29 cellular contexts compared by ENCODE assay signal in the genomic region with DNA sequence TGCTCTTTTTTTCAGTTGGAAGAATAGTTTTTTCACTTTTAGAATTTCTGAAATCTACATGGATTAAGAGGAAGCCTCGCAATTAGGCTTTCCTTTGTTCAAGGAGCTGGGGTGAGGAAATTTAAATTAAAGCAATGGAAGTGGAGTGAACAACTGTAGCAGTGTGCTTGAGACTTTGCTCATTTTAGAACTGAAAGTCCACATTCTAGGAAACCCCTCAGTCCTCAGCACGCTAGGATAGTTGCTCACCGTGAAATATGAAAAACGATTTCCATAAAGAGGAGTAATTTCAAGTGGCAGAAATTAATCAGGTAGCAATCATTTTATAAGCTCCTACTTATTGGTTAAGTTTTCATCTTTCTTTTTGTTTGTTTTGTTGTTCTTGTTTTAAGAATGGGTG.
"Had no signal": no experiment of that assay in that cellular context is flagged by ENCODE, and none has a peak within 500 bp of the region (broad histone marks: within the 10 kb centered on the region; RNA-seq: fewer than 3 reads in every experiment).

No MANE protein-coding gene starts in this region.

- H3K4me1 Mint-ChIP-seq: activated CD4-positive, alpha-beta memory T cell treated with anti-CD3 and anti-CD28 coated beads, Interleukin-2, amount 10 ng/mL, durations not matched to agents 7 days and 5 days; activated CD4-positive, alpha-beta T cell treated with anti-CD3 and anti-CD28 coated beads, Interleukin-2, amount 10 ng/mL, durations not matched to agents 7 days and 5 days; activated naive CD4-positive, alpha-beta T cell treated with anti-CD3 and anti-CD28 coated beads, Interleukin-2, amount 10 ng/mL, durations not matched to agents 7 days and 5 days; activated naive CD8-positive, alpha-beta T cell treated with anti-CD3 and anti-CD28 coated beads, Interleukin-2, amount 10 ng/mL, durations not matched to agents 7 days and 5 days; brain had no signal

- ATAC-seq: activated naive CD4-positive, alpha-beta T cell treated with anti-CD3 and anti-CD28 coated beads, Interleukin-2, amount 50 U/mL, for 72 hours; activated T-cell treated with anti-CD3 and anti-CD28 coated beads, Interleukin-2, amount 50 U/mL, for 72 hours; effector memory CD8-positive, alpha-beta T cell; foreskin keratinocyte; gastrocnemius medialis; heart left ventricle; WTC11 had no signal

- H3K4me3 Mint-ChIP-seq: activated CD4-positive, alpha-beta memory T cell treated with anti-CD3 and anti-CD28 coated beads, Interleukin-2, amount 10 ng/mL, durations not matched to agents 7 days and 5 days; activated CD4-positive, alpha-beta T cell treated with anti-CD3 and anti-CD28 coated beads, Interleukin-2, amount 10 ng/mL, durations not matched to agents 7 days and 5 days; activated naive CD4-positive, alpha-beta T cell treated with anti-CD3 and anti-CD28 coated beads, Interleukin-2, amount 10 ng/mL, durations not matched to agents 7 days and 5 days; activated naive CD8-positive, alpha-beta T cell treated with anti-CD3 and anti-CD28 coated beads, Interleukin-2, amount 10 ng/mL, durations not matched to agents 7 days and 5 days; activated T-cell treated with anti-CD3 and anti-CD28 coated beads, Interleukin-2, amount 50 U/mL, for 24 hours; activated T-cell treated with anti-CD3 and anti-CD28 coated beads, Interleukin-2, amount 50 U/mL, for 72 hours; brain; effector memory CD8-positive, alpha-beta T cell; T-helper 2 cell treated with Interferon-gamma antibody and Interleukin-4, amounts not matched to agents 5 μg/mL and 100 μg/mL, for 36 hours; WTC11 had no signal

- H3K4me3 ChIP-seq: ascending aorta, esophagus muscularis mucosa, gastrocnemius medialis, heart left ventricle had no signal

- H3K27ac ChIP-seq: ascending aorta, esophagus muscularis mucosa, foreskin keratinocyte, gastrocnemius medialis, heart left ventricle had no signal

- H3K27me3 ChIP-seq: ascending aorta, esophagus muscularis mucosa, gastrocnemius medialis, heart left ventricle had no signal

- H3K27me3 Mint-ChIP-seq: activated naive CD8-positive, alpha-beta T cell treated with anti-CD3 and anti-CD28 coated beads, Interleukin-2, amount 10 ng/mL, durations not matched to agents 7 days and 5 days; brain; effector memory CD8-positive, alpha-beta T cell had no signal

- H3K36me3 ChIP-seq: ascending aorta, esophagus muscularis mucosa, gastrocnemius medialis, heart left ventricle had no signal

- H3K27ac Mint-ChIP-seq: activated CD4-positive, alpha-beta memory T cell treated with anti-CD3 and anti-CD28 coated beads, Interleukin-2, amount 10 ng/mL, durations not matched to agents 7 days and 5 days; activated CD4-positive, alpha-beta T cell treated with anti-CD3 and anti-CD28 coated beads, Interleukin-2, amount 10 ng/mL, durations not matched to agents 7 days and 5 days; activated naive CD4-positive, alpha-beta T cell treated with anti-CD3 and anti-CD28 coated beads, Interleukin-2, amount 10 ng/mL, durations not matched to agents 7 days and 5 days; activated naive CD4-positive, alpha-beta T cell treated with anti-CD3 and anti-CD28 coated beads, Interleukin-2, amount 50 U/mL, for 72 hours; activated naive CD8-positive, alpha-beta T cell treated with anti-CD3 and anti-CD28 coated beads, Interleukin-2, amount 10 ng/mL, durations not matched to agents 7 days and 5 days; activated T-cell treated with anti-CD3 and anti-CD28 coated beads, Interleukin-2, amount 50 U/mL, for 24 hours; activated T-cell treated with anti-CD3 and anti-CD28 coated beads, Interleukin-2, amount 50 U/mL, for 72 hours; brain; effector memory CD8-positive, alpha-beta T cell; T-helper 2 cell treated with Interferon-gamma antibody and Interleukin-4, amounts not matched to agents 5 μg/mL and 100 μg/mL, for 36 hours; WTC11 had no signal

- DNase-seq: activated CD4-positive, alpha-beta memory T cell treated with anti-CD3 and anti-CD28 coated beads, Interleukin-2, amount 10 ng/mL, durations not matched to agents 7 days and 5 days; activated CD4-positive, alpha-beta T cell treated with anti-CD3 and anti-CD28 coated beads for 1 hour; activated CD4-positive, alpha-beta T cell treated with anti-CD3 and anti-CD28 coated beads for 4 hours; activated CD4-positive, alpha-beta T cell treated with anti-CD3 and anti-CD28 coated beads, Interleukin-2, amount 10 ng/mL, durations not matched to agents 7 days and 5 days; activated CD4-positive, alpha-beta T cell treated with anti-CD3 and anti-CD28 coated beads, Interleukin-2, amount 50 U/mL, for 4 hours; activated CD8-positive, alpha-beta memory T cell treated with anti-CD3 and anti-CD28 coated beads, Interleukin-2, amount 50 U/mL, for 48 hours; activated gamma-delta T cell; activated naive CD4-positive, alpha-beta T cell; activated naive CD4-positive, alpha-beta T cell treated with anti-CD3 and anti-CD28 coated beads, Interleukin-2, amount 10 ng/mL, durations not matched to agents 7 days and 5 days; activated naive CD8-positive, alpha-beta T cell treated with anti-CD3 and anti-CD28 coated beads, Interleukin-2, amount 10 ng/mL, durations not matched to agents 7 days and 5 days; activated T-cell treated with anti-CD3 and anti-CD28 coated beads for 4 hours; activated T-cell treated with anti-CD3 and anti-CD28 coated beads, Interleukin-2, amount 50 U/mL, for 24 hours; activated T-cell treated with anti-CD3 and anti-CD28 coated beads, Interleukin-2, amount 50 U/mL, for 72 hours; cortex of kidney; dermis blood vessel endothelial cell; effector CD4-positive, alpha-beta T cell; effector memory CD8-positive, alpha-beta T cell; erythroblast; foreskin keratinocyte; gastrocnemius medialis; glutamatergic neuron; heart left ventricle; hypothalamus had no signal

- H3K9me3 Mint-ChIP-seq: activated CD4-positive, alpha-beta memory T cell treated with anti-CD3 and anti-CD28 coated beads, Interleukin-2, amount 10 ng/mL, durations not matched to agents 7 days and 5 days; activated CD4-positive, alpha-beta T cell treated with anti-CD3 and anti-CD28 coated beads, Interleukin-2, amount 10 ng/mL, durations not matched to agents 7 days and 5 days; activated naive CD4-positive, alpha-beta T cell treated with anti-CD3 and anti-CD28 coated beads, Interleukin-2, amount 10 ng/mL, durations not matched to agents 7 days and 5 days; activated naive CD4-positive, alpha-beta T cell treated with anti-CD3 and anti-CD28 coated beads, Interleukin-2, amount 50 U/mL, for 72 hours; activated naive CD8-positive, alpha-beta T cell treated with anti-CD3 and anti-CD28 coated beads, Interleukin-2, amount 10 ng/mL, durations not matched to agents 7 days and 5 days; activated T-cell treated with anti-CD3 and anti-CD28 coated beads, Interleukin-2, amount 50 U/mL, for 24 hours; activated T-cell treated with anti-CD3 and anti-CD28 coated beads, Interleukin-2, amount 50 U/mL, for 72 hours; effector memory CD8-positive, alpha-beta T cell; T-helper 2 cell treated with Interferon-gamma antibody and Interleukin-4, amounts not matched to agents 5 μg/mL and 100 μg/mL, for 36 hours had no signal

- H3K36me3 Mint-ChIP-seq: activated naive CD4-positive, alpha-beta T cell treated with anti-CD3 and anti-CD28 coated beads, Interleukin-2, amount 10 ng/mL, durations not matched to agents 7 days and 5 days; activated naive CD4-positive, alpha-beta T cell treated with anti-CD3 and anti-CD28 coated beads, Interleukin-2, amount 50 U/mL, for 72 hours; activated naive CD8-positive, alpha-beta T cell treated with anti-CD3 and anti-CD28 coated beads, Interleukin-2, amount 10 ng/mL, durations not matched to agents 7 days and 5 days; brain; WTC11 had no signal

- H3K4me1 ChIP-seq: ascending aorta, esophagus muscularis mucosa, foreskin keratinocyte, gastrocnemius medialis, heart left ventricle had no signal

- H3K9me3 ChIP-seq: ascending aorta, gastrocnemius medialis had no signal
